Comparison of ENCODE assay signal across 2 cellular contexts in genomic region chr19:2540251-2540645, GRCh38.
TF ChIP-seq lines count a peak whose summit lies in the region.

No MANE protein-coding gene starts in this region.

TF ChIP-seq in SK-N-SH, 30 proteins besides CTCF, POLR2A, EP300 and RAD21 (continued from another document):
- no peak for TF ChIP-seq MAX (IDR thresholded peaks at IDR 0.05; ENCODE audit: low read depth)

TF ChIP-seq in SK-N-SH treated with all-trans-retinoic acid at 6 μM for 48 hours, 23 proteins besides CTCF, POLR2A, EP300 and RAD21 (continued from another document):
- TF ChIP-seq PATZ1 (CRISPR knock-in tag; IDR thresholded peaks at IDR 0.05; ENCODE audit: borderline replicate concordance) (no peak), ZFP3 (CRISPR knock-in tag; IDR thresholded peaks at IDR 0.05) (no peak), SNAI2 (CRISPR knock-in tag; IDR thresholded peaks at IDR 0.05) (no peak), TSHZ2 (CRISPR knock-in tag; IDR thresholded peaks at IDR 0.05) (no peak), ZFP30 (CRISPR knock-in tag; IDR thresholded peaks at IDR 0.05) (no peak)
